21 cellular contexts compared by ENCODE assay signal in genomic region chr5:27845248-27845647, GRCh38.
"Had no signal": no experiment of that assay in that cellular context is flagged by ENCODE, and none has a peak within 500 bp of the region (broad histone marks: within the 10 kb centered on the region; RNA-seq: fewer than 3 reads in every experiment).

No MANE protein-coding gene starts in this region.

- H3K9me3 Mint-ChIP-seq: nephron progenitor cell had no signal

- H3K4me3 ChIP-seq: ascending aorta, breast epithelium had no signal

- H3K27ac ChIP-seq: ascending aorta, breast epithelium had no signal

- H3K4me1 Mint-ChIP-seq: activated naive CD4-positive, alpha-beta T cell treated with anti-CD3 and anti-CD28 coated beads, Interleukin-2, amount 50 U/mL, for 24 hours; central memory CD8-positive, alpha-beta T cell; memory B cell; nephron progenitor cell; T-cell had no signal

- DNase-seq: activated CD4-positive, alpha-beta T cell treated with anti-CD3 and anti-CD28 coated beads for 1 hour; activated CD4-positive, alpha-beta T cell treated with anti-CD3 and anti-CD28 coated beads, Interleukin-2, amount 50 U/mL, for 1 hour; activated CD8-positive, alpha-beta T cell treated with anti-CD3 and anti-CD28 coated beads, Interleukin-2, amount 10 ng/mL, durations not matched to agents 7 days and 5 days; activated gamma-delta T cell treated with Interleukin-2 at 50 U/mL for 16 hours; effector memory CD4-positive, alpha-beta T cell; hypothalamus; islet precursor cell; left colon; nephron progenitor cell; nucleus accumbens; posterior cingulate gyrus; stimulated activated CD4-positive, alpha-beta T cell treated with anti-CD3 and anti-CD28 coated beads, Interleukin-2, amount 100 ng/mL, for 48 hours; stimulated activated CD8-positive, alpha-beta memory T cell treated with anti-CD3 and anti-CD28 coated beads, Interleukin-4, amount 100 ng/mL, for 48 hours; stimulated activated naive CD4-positive, alpha-beta T cell; T-cell had no signal

- H3K36me3 ChIP-seq: ascending aorta, breast epithelium had no signal

- H3K27ac Mint-ChIP-seq: activated CD8-positive, alpha-beta T cell treated with anti-CD3 and anti-CD28 coated beads, Interleukin-2, amount 10 ng/mL, durations not matched to agents 7 days and 5 days; activated naive CD4-positive, alpha-beta T cell treated with anti-CD3 and anti-CD28 coated beads, Interleukin-2, amount 50 U/mL, for 24 hours; memory B cell; nephron progenitor cell; T-cell; T-helper 2 cell treated with Interferon-gamma antibody and Interleukin-4, amounts not matched to agents 5 μg/mL and 100 μg/mL, for 36 hours had no signal

- H3K4me1 ChIP-seq: ascending aorta, breast epithelium had no signal

- H3K27me3 ChIP-seq: ascending aorta, breast epithelium had no signal

- H3K36me3 Mint-ChIP-seq: activated naive CD4-positive, alpha-beta T cell treated with anti-CD3 and anti-CD28 coated beads, Interleukin-2, amount 50 U/mL, for 24 hours; memory B cell; T-cell had no signal

- H3K4me3 Mint-ChIP-seq: activated CD8-positive, alpha-beta T cell treated with anti-CD3 and anti-CD28 coated beads, Interleukin-2, amount 10 ng/mL, durations not matched to agents 7 days and 5 days; activated naive CD4-positive, alpha-beta T cell treated with anti-CD3 and anti-CD28 coated beads, Interleukin-2, amount 50 U/mL, for 24 hours; central memory CD8-positive, alpha-beta T cell; memory B cell; nephron progenitor cell; T-cell; T-helper 2 cell treated with Interferon-gamma antibody and Interleukin-4, amounts not matched to agents 5 μg/mL and 100 μg/mL, for 36 hours had no signal

- H3K27me3 Mint-ChIP-seq: activated naive CD4-positive, alpha-beta T cell treated with anti-CD3 and anti-CD28 coated beads, Interleukin-2, amount 50 U/mL, for 24 hours; central memory CD8-positive, alpha-beta T cell; memory B cell; T-cell had no signal

- H3K9me3 ChIP-seq: ascending aorta had no signal
